8 cellular contexts compared by ENCODE assay signal in the genomic region with DNA sequence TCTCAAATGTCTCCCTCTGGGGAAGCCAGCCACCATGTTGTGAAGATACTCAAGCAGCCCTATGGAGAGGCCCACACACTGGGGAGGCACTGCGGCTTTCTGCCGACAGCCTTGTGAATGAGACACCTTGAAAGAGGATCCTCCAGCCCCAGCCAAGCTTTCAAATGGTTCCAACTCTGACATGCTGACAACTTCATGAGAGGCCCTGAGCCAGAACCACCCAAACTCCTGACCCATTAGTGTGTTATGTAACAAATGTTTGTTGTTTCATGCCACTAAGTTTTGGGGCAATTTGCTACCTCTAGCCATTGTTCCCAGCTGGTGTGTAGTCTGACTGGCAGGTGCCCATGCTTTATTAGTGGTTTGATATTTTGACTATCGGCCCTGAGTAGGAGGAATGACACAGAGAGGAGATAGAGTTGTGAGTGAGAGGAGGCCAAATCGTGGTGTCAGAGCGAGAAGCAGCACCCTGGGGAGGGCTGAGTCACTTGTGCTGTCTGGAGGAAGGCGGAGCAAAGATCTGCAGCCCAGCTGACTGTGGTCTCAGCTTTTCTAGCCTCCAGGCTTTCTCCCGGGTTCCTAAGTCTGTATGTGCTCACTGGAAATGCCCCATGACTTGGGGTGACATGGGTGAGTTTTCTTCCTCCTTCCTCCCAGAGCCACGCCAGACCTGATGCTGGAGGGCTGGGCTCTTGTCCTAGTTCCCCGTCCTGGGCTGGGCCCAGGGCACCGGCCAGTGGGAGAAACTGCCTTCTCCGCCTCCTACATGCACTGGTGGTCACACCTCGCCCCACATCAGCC. TPM values are rescaled to one million over a fixed set of nuclear protein-coding genes. Genes with fewer than 3 reads are reported as not detected.
DNase-seq lines count a peak whose midpoint lies in the region; ATAC-seq and TF ChIP-seq lines count a peak whose summit lies in the region.

No MANE protein-coding gene starts in this region.

- ATAC-seq in HG03280 (IDR thresholded peaks at IDR 0.05; ENCODE audit: unreplicated experiment) (peak; percentile 52), left cardiac atrium (peak; percentile 79 to 94)

- peak; percentile 64 for DNase-seq in AG04449 (ENCODE audit: low read depth, low spot score)
- peak; percentile 58 to 79 for DNase-seq in SJSA1 (ENCODE audit: low read depth in 1 of 2, low spot score in 2 of 2)
- DNase-seq in activated naive CD4-positive, alpha-beta T cell treated with anti-CD3 and anti-CD28 coated beads, Interleukin-2, amount 50 U/mL, for 16 hours: peak; percentile 78
- DNase-seq in left cardiac atrium: peak; percentile 87
- peak; percentile 42 to 69 (median 54) for DNase-seq in stimulated activated CD4-positive, alpha-beta T cell treated with anti-CD3 and anti-CD28 coated beads, Interleukin-1b, Interleukin-23, amount 100 ng/mL, for 24 hours (ENCODE audit: low read depth in 4 of 4, low spot score in 1 of 4)
- DNase-seq in globus pallidus (ENCODE audit: low spot score): no peak

- no peak overlapping the region for H3K27ac ChIP-seq in SJSA1

- TF ChIP-seq POLR2A in GM19193 (IDR thresholded peaks at IDR 0.05; ENCODE audit: extremely low read depth, insufficient read depth, insufficient read length): peak; percentile 54

- H3K4me1 ChIP-seq in SJSA1 (replicated peaks): peaks cover 40% of the 10 kb centered on the region

- POLR2A ChIA-PET in AG04449 (lab: Yijun Ruan, JAX): interaction anchor here (0.6 to 1.2 kb wide), 2 partner anchors 10 to 21 kb away, joined by 4 read pairs; no protein-coding TSS in a partner anchor

- CTCF ChIA-PET in AG04449 (lab: Yijun Ruan, JAX): interaction anchor here (0.6 to 2.6 kb wide), 6 partner anchors 10 to 296 kb away, joined by 3 to 13 read pairs (median 4); no protein-coding TSS in a partner anchor

- H3K4me3 ChIP-seq in AG04449 (ENCODE audit: low read depth, low read length) (no peak overlapping the region; the same call in 1 of the 2 replicates), SJSA1 (no peak overlapping the region)

- no peaks in the 10 kb centered on the region; the same call in 1 of the 2 replicates for H3K36me3 ChIP-seq in SJSA1

- no peaks in the 10 kb centered on the region for H3K9me3 ChIP-seq in SJSA1 (replicated peaks)

- H3K27me3 ChIP-seq in SJSA1 (replicated peaks): no peaks in the 10 kb centered on the region

- TF ChIP-seq CTCF in AG04449 (IDR thresholded peaks at IDR 0.05; ENCODE audit: insufficient read depth, low read length, missing control alignments): no peak

- intact Hi-C loops in left cardiac atrium (cut with DNase I): no loop called here

RNA-seq across cellular contexts. Expression of gene BLM, which starts 56.8 kb away (rescaled TPM):
- total RNA-seq in SJSA1 (2014; rRNA removed; shearing (Covaris generic)): 25.0 and 51.0 TPM in 2 replicates
- total RNA-seq in left cardiac atrium: 10 to 100 TPM; 13.8 to 14.9 TPM
